ENCODE assay signal across 8 cellular contexts in genomic region chr1:58783090-58783992, GRCh38. TPM values are rescaled to one million over a fixed set of nuclear protein-coding genes. Genes with fewer than 3 reads are reported as not detected.
A peak's percentile ranks its signal among the peaks of the same experiment; 100 is the strongest.
DNase-seq lines count a peak whose midpoint lies in the region; ATAC-seq and TF ChIP-seq lines count a peak whose summit lies in the region.

No MANE protein-coding gene starts in this region.

- H3K4me1 Mint-ChIP-seq in HFFc6 (ENCODE audit: low read depth) (peaks cover 35% of the 10 kb centered on the region), neural progenitor cell (peaks cover 32% of the 10 kb centered on the region)
- peaks cover 16% of the 10 kb centered on the region for H3K4me1 Mint-ChIP-seq in activated T-cell treated with anti-CD3 and anti-CD28 coated beads, Interleukin-2, amount 50 U/mL, for 72 hours (ENCODE audit: low read depth)

- no peak for TF ChIP-seq CTCF in HFFc6 (IDR thresholded peaks at IDR 0.05)
- no peak for TF ChIP-seq CTCF in foreskin fibroblast (IDR thresholded peaks at IDR 0.05; ENCODE audit: low read depth, low read length)
- TF ChIP-seq CTCF in neural progenitor cell (IDR thresholded peaks at IDR 0.05): no peak

- no peaks in the 10 kb centered on the region for H3K79me2 ChIP-seq in neural progenitor cell (ENCODE audit: low read depth)

- H3K4me3 ChIP-seq in foreskin fibroblast (ENCODE audit: low read depth in 1 of 2, low read length in 2 of 2) (peak overlapping the region; percentile 73 to 93), neural progenitor cell (peak overlapping the region; percentile 61)

- peak overlapping the region; percentile 97 for H3K4me3 Mint-ChIP-seq in HFFc6
- H3K4me3 Mint-ChIP-seq in activated T-cell treated with anti-CD3 and anti-CD28 coated beads, Interleukin-2, amount 50 U/mL, for 72 hours: peak overlapping the region; percentile 78 to 94
- peak overlapping the region; percentile 94 for H3K4me3 Mint-ChIP-seq in neural progenitor cell

- peak; percentile 0 to 1 for ATAC-seq in activated T-cell treated with anti-CD3 and anti-CD28 coated beads, Interleukin-2, amount 50 U/mL, for 72 hours (replicated peaks in 1 of 2)

- H3K27ac Mint-ChIP-seq in HFFc6: peak overlapping the region; percentile 100
- peak overlapping the region; percentile 88 for H3K27ac Mint-ChIP-seq in activated T-cell treated with anti-CD3 and anti-CD28 coated beads, Interleukin-2, amount 50 U/mL, for 72 hours
- peak overlapping the region; percentile 97 for H3K27ac Mint-ChIP-seq in neural progenitor cell

- no peaks in the 10 kb centered on the region for H3K36me3 ChIP-seq in neural progenitor cell

- H3K36me3 Mint-ChIP-seq in HFFc6 (ENCODE audit: low read depth) (peaks cover 38% of the 10 kb centered on the region), neural progenitor cell (peaks cover 4% of the 10 kb centered on the region)
- H3K36me3 Mint-ChIP-seq in activated T-cell treated with anti-CD3 and anti-CD28 coated beads, Interleukin-2, amount 50 U/mL, for 72 hours (ENCODE audit: insufficient read depth in 2 of 2): peaks cover 8 to 16% of the 10 kb centered on the region in 2 donors

- no peaks in the 10 kb centered on the region for H3K9me3 ChIP-seq in neural progenitor cell (ENCODE audit: low read depth)

- DNase-seq in DMS 273 (lab: John Stamatoyannopoulos, UW; ENCODE audit: unreplicated experiment): peak; percentile 75
- no peak for DNase-seq in DMS 273 treated with DMSO at 0.1 percent for 48 hours (lab: John Stamatoyannopoulos, UW)
- DNase-seq in HFFc6: peak; percentile 43
- peak; percentile 33 for DNase-seq in NCI-H510A (lab: John Stamatoyannopoulos, UW)
- DNase-seq in activated T-cell treated with anti-CD3 and anti-CD28 coated beads, Interleukin-2, amount 50 U/mL, for 72 hours: peak; percentile 55 to 62
- DNase-seq in foreskin fibroblast: peak in 1 of 2 donors; percentile 75
- DNase-seq in neural progenitor cell (ENCODE audit: low spot score): peak; percentile 82

- H3K4me1 ChIP-seq in neural progenitor cell: peaks cover 19% of the 10 kb centered on the region

- H3K9ac ChIP-seq in neural progenitor cell: peak overlapping the region; percentile 41

- peaks cover 20% of the 10 kb centered on the region for H3K9me3 Mint-ChIP-seq in HFFc6
- H3K9me3 Mint-ChIP-seq in activated T-cell treated with anti-CD3 and anti-CD28 coated beads, Interleukin-2, amount 50 U/mL, for 72 hours: peaks cover 0 to 4% of the 10 kb centered on the region in 2 donors
- peaks cover 3% of the 10 kb centered on the region for H3K9me3 Mint-ChIP-seq in neural progenitor cell

- H3K27me3 ChIP-seq in neural progenitor cell: peaks cover 76% of the 10 kb centered on the region

- peak overlapping the region; percentile 84 for H3K4me2 ChIP-seq in neural progenitor cell

- H3K27me3 Mint-ChIP-seq in HFFc6 (ENCODE audit: insufficient read depth) (peaks cover 36% of the 10 kb centered on the region), neural progenitor cell (ENCODE audit: insufficient read depth, low read depth) (peaks cover 29% of the 10 kb centered on the region)
- H3K27me3 Mint-ChIP-seq in activated T-cell treated with anti-CD3 and anti-CD28 coated beads, Interleukin-2, amount 50 U/mL, for 72 hours (ENCODE audit: low read depth): peaks cover 14% of the 10 kb centered on the region

- H2AFZ ChIP-seq in neural progenitor cell (replicated peaks): no peak overlapping the region

- H3F3A ChIP-seq in neural progenitor cell (ENCODE audit: low read depth): peaks cover 32% of the 10 kb centered on the region

- H3K27ac ChIP-seq in neural progenitor cell: no peak overlapping the region
- peak overlapping the region; percentile 92 for H3K27ac ChIP-seq in temporal lobe (ENCODE audit: low read depth, low read length)

- peaks cover 19% of the 10 kb centered on the region for H4K20me1 ChIP-seq in neural progenitor cell (ENCODE audit: low read depth)

RNA-seq across cellular contexts. Expression of gene JUN, which starts 0.5 kb away (rescaled TPM):
- total RNA-seq in HFFc6 (2021; fragmentation: NEBNext Ultra II Directional; extraction: Animal tissue kit (Norgen Biotek cat#: 25700)): 10 to 100 TPM; 80.5 to 91.1 (median 82.2) TPM
- total RNA-seq in activated T-cell treated with anti-CD3 and anti-CD28 coated beads, Interleukin-2, amount 50 U/mL, for 72 hours: 10 to 100 TPM; 36.5 to 40.5 TPM
- total RNA-seq in neural progenitor cell (ENCODE audit: low replicate concordance): 10.2 and 16.8 TPM in 2 replicates
- total RNA-seq in temporal lobe: 96.1 TPM
